Comparison of ENCODE assay signal across 27 cellular contexts in genomic region chr16:16012144-16012543, GRCh38.
"Had no signal": no experiment of that assay in that cellular context is flagged by ENCODE, and none has a peak within 500 bp of the region (broad histone marks: within the 10 kb centered on the region; RNA-seq: fewer than 3 reads in every experiment).

No MANE protein-coding gene starts in this region.

- H3K27me3 Mint-ChIP-seq: activated CD8-positive, alpha-beta memory T cell treated with anti-CD3 and anti-CD28 coated beads, Interleukin-2, amount 10 ng/mL, durations not matched to agents 7 days and 5 days; activated naive CD4-positive, alpha-beta T cell treated with anti-CD3 and anti-CD28 coated beads, Interleukin-2, amount 10 ng/mL, durations not matched to agents 7 days and 5 days; activated naive CD8-positive, alpha-beta T cell treated with anti-CD3 and anti-CD28 coated beads for 36 hours had no signal

- DNase-seq: activated CD4-positive, alpha-beta T cell treated with anti-CD3 and anti-CD28 coated beads for 48 hours; activated CD4-positive, alpha-beta T cell treated with anti-CD3 and anti-CD28 coated beads, Interleukin-2, amount 50 U/mL, for 4 hours; activated CD4-positive, CD25-positive, alpha-beta regulatory T cell treated with anti-CD3 and anti-CD28 coated beads, Interleukin-2, amount 50 U/mL, for 72 hours; activated CD8-positive, alpha-beta memory T cell treated with anti-CD3 and anti-CD28 coated beads, Interleukin-2, amount 10 ng/mL, durations not matched to agents 7 days and 5 days; activated CD8-positive, alpha-beta T cell treated with anti-CD3 and anti-CD28 coated beads, Interleukin-2, amount 10 ng/mL, durations not matched to agents 7 days and 5 days; activated gamma-delta T cell treated with Interleukin-2 at 50 U/mL for 16 hours; activated naive CD4-positive, alpha-beta T cell treated with anti-CD3 and anti-CD28 coated beads, Interleukin-2, amount 10 ng/mL, durations not matched to agents 7 days and 5 days; activated naive CD8-positive, alpha-beta T cell treated with anti-CD3 and anti-CD28 coated beads for 36 hours; activated T-cell treated with anti-CD3 and anti-CD28 coated beads, Interleukin-2, amount 50 U/mL, for 48 hours; brain microvascular endothelial cell; NCI-H1092; NCI-H1436 treated with DMSO at 0.1 percent for 48 hours; NCI-H187; NCI-H2081; NCI-H510A treated with DMSO at 0.1 percent for 48 hours; NCI-H69; NK-92 treated with Interleukin-12 subunit alpha and Interleukin-12 subunit beta, amount 100 ng/mL, for 24 hours; OCI-M1; Right ventricle myocardium superior; RPMI8226; SJCRH30; SK-N-SH had no signal

- H3K4me3 ChIP-seq: cardiac muscle cell, SJCRH30 had no signal

- H3K36me3 ChIP-seq: cardiac muscle cell had no signal

- H3K27ac Mint-ChIP-seq: activated CD8-positive, alpha-beta memory T cell treated with anti-CD3 and anti-CD28 coated beads, Interleukin-2, amount 10 ng/mL, durations not matched to agents 7 days and 5 days; activated CD8-positive, alpha-beta T cell treated with anti-CD3 and anti-CD28 coated beads, Interleukin-2, amount 10 ng/mL, durations not matched to agents 7 days and 5 days; activated naive CD4-positive, alpha-beta T cell treated with anti-CD3 and anti-CD28 coated beads, Interleukin-2, amount 10 ng/mL, durations not matched to agents 7 days and 5 days; activated naive CD8-positive, alpha-beta T cell treated with anti-CD3 and anti-CD28 coated beads for 36 hours; activated T-helper 2 cell treated with anti-CD3 and anti-CD28 coated beads, Interferon-gamma antibody, Interleukin-2, Interleukin-4, amounts not matched to agents 10 μg/mL and 5 μg/mL and 100 μg/mL, durations not matched to agents 14 hours and 24 hours and 36 hours; WTC11 had no signal

- H3K27me3 ChIP-seq: brain microvascular endothelial cell, cardiac muscle cell, SJCRH30 had no signal

- H3K27ac ChIP-seq: brain microvascular endothelial cell, cardiac muscle cell, KMS-11, SJCRH30 had no signal

- ATAC-seq: activated CD8-positive, alpha-beta memory T cell treated with anti-CD3 and anti-CD28 coated beads, Interleukin-2, amount 10 ng/mL, durations not matched to agents 7 days and 5 days; activated CD8-positive, alpha-beta T cell treated with anti-CD3 and anti-CD28 coated beads, Interleukin-2, amount 10 ng/mL, durations not matched to agents 7 days and 5 days; Panc1; WTC11 had no signal

- H3K9ac ChIP-seq: KMS-11, SK-N-SH had no signal

- H3K4me2 ChIP-seq: KMS-11, SK-N-SH had no signal

- H3K9me3 ChIP-seq: SJCRH30, SK-N-SH had no signal

- H3K9me3 Mint-ChIP-seq: activated naive CD4-positive, alpha-beta T cell treated with anti-CD3 and anti-CD28 coated beads, Interleukin-2, amount 10 ng/mL, durations not matched to agents 7 days and 5 days; activated naive CD8-positive, alpha-beta T cell treated with anti-CD3 and anti-CD28 coated beads for 36 hours; activated T-helper 2 cell treated with anti-CD3 and anti-CD28 coated beads, Interferon-gamma antibody, Interleukin-2, Interleukin-4, amounts not matched to agents 10 μg/mL and 5 μg/mL and 100 μg/mL, durations not matched to agents 14 hours and 24 hours and 36 hours; WTC11 had no signal

- H3K4me3 Mint-ChIP-seq: activated CD8-positive, alpha-beta memory T cell treated with anti-CD3 and anti-CD28 coated beads, Interleukin-2, amount 10 ng/mL, durations not matched to agents 7 days and 5 days; activated CD8-positive, alpha-beta T cell treated with anti-CD3 and anti-CD28 coated beads, Interleukin-2, amount 10 ng/mL, durations not matched to agents 7 days and 5 days; activated naive CD4-positive, alpha-beta T cell treated with anti-CD3 and anti-CD28 coated beads, Interleukin-2, amount 10 ng/mL, durations not matched to agents 7 days and 5 days; activated naive CD8-positive, alpha-beta T cell treated with anti-CD3 and anti-CD28 coated beads for 36 hours; WTC11 had no signal

- H3K4me1 Mint-ChIP-seq: WTC11 had no signal
